Comparison of ENCODE assay signal across 8 cellular contexts in the genomic region with DNA sequence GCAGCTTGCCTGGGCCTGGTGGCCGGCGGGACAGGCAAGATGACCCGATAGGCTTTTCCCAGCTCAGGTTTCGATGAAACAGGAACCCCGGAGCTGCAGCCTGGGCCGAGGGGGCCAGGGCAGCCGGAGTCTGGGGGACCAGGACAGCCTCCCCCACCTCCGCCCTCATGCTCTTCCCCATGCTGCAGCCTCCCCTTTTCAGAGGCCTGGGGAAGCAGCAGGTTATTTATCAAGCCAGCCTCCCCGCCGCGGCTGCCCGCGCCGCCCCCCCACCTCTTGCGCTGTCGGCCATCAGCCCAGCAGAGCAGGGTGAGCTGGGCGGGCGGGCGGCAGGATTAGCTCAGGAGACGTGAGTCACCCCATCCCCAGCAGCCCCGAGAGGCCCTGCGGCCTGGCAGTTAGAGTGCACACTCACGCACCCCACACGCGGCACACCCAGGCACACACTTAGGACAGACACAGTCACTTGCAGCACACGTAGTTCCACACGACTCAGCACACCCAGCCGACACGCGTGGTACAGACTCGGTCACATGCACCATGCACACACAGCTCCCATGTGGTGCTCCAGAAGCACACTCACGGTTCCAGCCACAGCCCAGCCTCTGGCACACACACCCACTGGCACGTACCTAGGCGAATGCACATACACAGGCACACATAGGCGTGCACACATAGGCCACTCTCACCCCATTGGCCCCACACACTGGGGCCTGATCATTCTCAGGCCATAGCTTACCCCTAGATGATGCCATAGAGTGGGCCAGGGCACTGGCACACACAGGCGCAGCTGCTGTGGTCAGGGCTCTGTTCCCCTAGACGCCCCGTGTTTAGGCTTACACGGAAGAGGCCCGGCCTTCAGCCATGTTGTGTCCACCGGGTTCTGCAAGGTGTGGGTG. TPM values are rescaled to one million over a fixed set of nuclear protein-coding genes. Genes with fewer than 3 reads are reported as not detected.
A peak's percentile ranks its signal among the peaks of the same experiment; 100 is the strongest.
DNase-seq lines count a peak whose midpoint lies in the region; FAIRE-seq and TF ChIP-seq lines count a peak whose summit lies in the region.

No MANE protein-coding gene starts in this region.

- H3K36me3 Mint-ChIP-seq in chondrocyte (ENCODE audit: low read depth): no peaks in the 10 kb centered on the region

- TF ChIP-seq EP300 in suprapubic skin (IDR thresholded peaks at IDR 0.05): no peak

- H3K4me3 ChIP-seq in AG09309 (ENCODE audit: control insufficient read depth, low read depth, low read length) (peak overlapping the region; percentile 13), suprapubic skin (peak overlapping the region; percentile 25)

- TF ChIP-seq POLR2A in suprapubic skin (IDR thresholded peaks at IDR 0.05): no peak

- 31% methylated on average over 11 of the region's 41 CpGs for WGBS in suprapubic skin

- H3K4me1 Mint-ChIP-seq in chondrocyte (ENCODE audit: low read depth): peaks cover 90% of the 10 kb centered on the region

- no peaks in the 10 kb centered on the region for H3K9me3 Mint-ChIP-seq in chondrocyte (ENCODE audit: low read depth)

- H3K4me1 ChIP-seq in suprapubic skin: peaks cover 81% of the 10 kb centered on the region

- H3K27ac Mint-ChIP-seq in chondrocyte (ENCODE audit: unreplicated experiment): peak overlapping the region; percentile 99

- H3K27ac ChIP-seq in suprapubic skin: peak overlapping the region; percentile 92

- peak; percentile 75 for DNase-seq in AG09309 (ENCODE audit: low read depth)
- no peak for DNase-seq in GM19239 (ENCODE audit: insufficient read length, low spot score)
- DNase-seq in NOMO-1 (lab: John Stamatoyannopoulos, UW; ENCODE audit: unreplicated experiment in 2 of 2): peak; percentile 87 to 94
- DNase-seq in chondrocyte (ENCODE audit: low spot score): peak; percentile 97
- peak; percentile 47 to 89 for DNase-seq in lung microvascular endothelial cell (ENCODE audit: low read depth in 2 of 2)
- peak; percentile 95 to 96 for DNase-seq in suprapubic skin (ENCODE audit: low spot score in 2 of 2)
- no peak for DNase-seq in NCI-H345 treated with DMSO at 0.1 percent for 48 hours (lab: John Stamatoyannopoulos, UW; ENCODE audit: unreplicated experiment)
- DNase-seq in DMS79 (lab: John Stamatoyannopoulos, UW): no peak

- peak overlapping the region; percentile 42 for H3K4me3 Mint-ChIP-seq in chondrocyte (ENCODE audit: unreplicated experiment)

- peak; percentile 58 for FAIRE-seq in GM19239 (lab: Jason Lieb, UNC)

- no peaks in the 10 kb centered on the region for H3K9me3 ChIP-seq in suprapubic skin

- TF ChIP-seq CTCF in AG09309 (IDR thresholded peaks at IDR 0.05; ENCODE audit: control insufficient read depth, insufficient read depth, low read depth, low read length, missing control alignments) (no peak), chondrocyte (IDR thresholded peaks at IDR 0.05) (no peak), suprapubic skin (IDR thresholded peaks at IDR 0.05) (no peak)

- H3K36me3 ChIP-seq in suprapubic skin: no peaks in the 10 kb centered on the region

- no peaks in the 10 kb centered on the region for H3K27me3 Mint-ChIP-seq in chondrocyte (ENCODE audit: low read depth)

- no peaks in the 10 kb centered on the region for H3K27me3 ChIP-seq in suprapubic skin

RNA-seq across cellular contexts. Expression of a gene that starts 13.0 kb away (rescaled TPM):
- total RNA-seq in chondrocyte (144 to 193 TPM (median 145 TPM) in 3 replicates), lung microvascular endothelial cell (20.7 and 39.1 TPM in 2 replicates), suprapubic skin (10 to 100 TPM; 21.8 to 40.6 (median 30.1) TPM)

Comparison
In these comparisons a context has a peak if more than half of its experiments do, and no peak if none do; other contexts are left out.
1. DNase-seq: peak in AG09309 (single experiment), NOMO-1 (2 of 2), chondrocyte (single experiment), lung microvascular endothelial cell (2 of 2) and suprapubic skin (2 of 2); none in GM19239 (single experiment), NCI-H345 treated with DMSO at 0.1 percent for 48 hours (single experiment) and DMS79 (single experiment).